8 cellular contexts compared by ENCODE assay signal in genomic region chr11:10366568-10367331, GRCh38.
DNase-seq lines count a peak whose midpoint lies in the region; ATAC-seq and TF ChIP-seq lines count a peak whose summit lies in the region.

No MANE protein-coding gene starts in this region.

- H3K4me3 ChIP-seq in cardiac fibroblast (replicated peaks in 1 of 2; ENCODE audit: low read depth in 2 of 2, low read length in 2 of 2) (no peak overlapping the region), kidney epithelial cell (ENCODE audit: low read depth, low read length) (no peak overlapping the region)

- TF ChIP-seq CTCF in VCaP (conservative IDR thresholded peaks at IDR 0.05) (peak; percentile 84), cardiac fibroblast (IDR thresholded peaks at IDR 0.05; ENCODE audit: low read depth, low read length) (peak; percentile 98), kidney epithelial cell (IDR thresholded peaks at IDR 0.05; ENCODE audit: insufficient read depth, low read length, poor library complexity, severe bottlenecking) (peak; percentile 91)

- ATAC-seq in HG02981 (IDR thresholded peaks at IDR 0.05; ENCODE audit: unreplicated experiment): peak; percentile 80

- H3K36me3 ChIP-seq in kidney epithelial cell (ENCODE audit: control insufficient read depth, insufficient read depth, low read length): no peaks in the 10 kb centered on the region

- DNase-seq in NCI-H187 treated with DMSO at 0.1 percent for 48 hours (lab: John Stamatoyannopoulos, UW) (peak; percentile 31), NCI-H187 (lab: John Stamatoyannopoulos, UW) (no peak), NCI-H2171 (lab: John Stamatoyannopoulos, UW) (peak; percentile 76), cardiac fibroblast (ENCODE audit: low read depth in 2 of 2) (peak; percentile 98 to 100), kidney epithelial cell (ENCODE audit: low read depth) (peak; percentile 86)
- peak; percentile 67 for DNase-seq in stimulated activated CD4-positive, alpha-beta T cell treated with anti-CD3 and anti-CD28 coated beads, Interleukin-4, amount 100 ng/mL, for 24 hours

- no peaks in the 10 kb centered on the region for H3K27me3 ChIP-seq in kidney epithelial cell (ENCODE audit: control insufficient read depth, insufficient read depth, low read length)

- H3K27ac ChIP-seq in VCaP: no peak overlapping the region

Comparison
In these comparisons a context has a peak if more than half of its experiments do, and no peak if none do; other contexts are left out.
1. DNase-seq: peak in NCI-H187 treated with DMSO at 0.1 percent for 48 hours (single experiment), NCI-H2171 (single experiment), cardiac fibroblast (2 of 2), kidney epithelial cell (single experiment) and stimulated activated CD4-positive, alpha-beta T cell treated with anti-CD3 and anti-CD28 coated beads, Interleukin-4, amount 100 ng/mL, for 24 hours (single experiment); none in NCI-H187 (0 of 2).
2. Peak in every context shown above with its lines, with median percentiles within 50 percentile points of each other: CTCF ChIP-seq.